ENCODE assay signal across 8 cellular contexts in the genomic region with DNA sequence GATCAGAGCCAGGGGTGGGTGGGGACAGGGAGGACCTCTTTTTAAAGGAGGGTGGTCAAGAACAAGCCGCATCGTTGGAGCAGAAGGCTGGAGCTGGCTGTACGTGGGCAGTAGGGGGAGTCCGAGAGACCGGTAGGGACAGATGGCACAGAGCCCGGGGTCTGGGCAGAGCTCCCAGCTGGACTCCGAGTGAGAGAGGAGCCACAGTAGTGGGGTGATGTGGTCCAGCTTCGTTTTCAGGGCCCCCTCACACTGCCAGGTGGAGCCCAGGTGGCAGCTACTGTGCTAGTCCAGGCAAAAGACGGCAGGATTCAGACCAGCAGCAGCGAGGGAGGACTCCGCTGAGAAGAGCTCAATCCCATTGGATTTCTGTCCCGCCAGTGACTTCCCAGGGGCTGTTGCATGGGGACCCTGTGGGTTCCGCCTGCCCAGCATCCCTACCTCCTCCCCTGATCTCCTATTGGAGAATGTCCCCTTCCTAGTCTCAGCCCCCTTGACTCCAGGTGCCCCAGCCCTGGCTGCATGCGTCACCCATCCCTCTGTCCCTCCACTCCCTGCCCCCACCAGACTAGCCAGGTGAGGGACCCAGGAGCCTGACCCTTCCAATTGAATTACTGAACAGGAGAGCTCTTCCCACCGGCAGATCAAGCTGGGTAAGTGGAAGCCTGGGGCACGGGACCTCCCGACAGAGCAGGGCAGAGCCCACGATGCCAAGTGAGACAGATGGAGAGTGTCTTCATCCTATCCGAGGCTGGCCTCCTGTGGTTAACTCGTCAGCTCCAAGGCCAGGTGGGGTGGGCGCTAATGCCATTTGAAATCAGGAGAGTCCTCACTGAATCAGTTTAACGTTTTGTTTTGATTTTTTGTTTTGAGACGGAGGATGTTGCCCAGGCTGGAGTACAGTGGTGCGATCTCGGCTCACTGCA. TPM values are rescaled to one million over a fixed set of nuclear protein-coding genes. Genes with fewer than 3 reads are reported as not detected.
DNase-seq lines count a peak whose midpoint lies in the region; ATAC-seq and TF ChIP-seq lines count a peak whose summit lies in the region.

No MANE protein-coding gene starts in this region.

- peak overlapping the region; percentile 94 for H3K27ac Mint-ChIP-seq in activated CD8-positive, alpha-beta memory T cell treated with anti-CD3 and anti-CD28 coated beads, Interleukin-2, amount 10 ng/mL, durations not matched to agents 7 days and 5 days

- no peaks in the 10 kb centered on the region for H3K9me3 ChIP-seq in lung (ENCODE audit: control insufficient read depth in 2 of 2, insufficient read depth in 1 of 2, low read length in 1 of 2)

- no peak overlapping the region for H3K4me3 ChIP-seq in cardiac fibroblast (replicated peaks in 1 of 2; ENCODE audit: low read depth in 2 of 2, low read length in 2 of 2)
- H3K4me3 ChIP-seq in lung: no peak overlapping the region

- H3K27me3 ChIP-seq in lung (ENCODE audit: control insufficient read depth, insufficient read depth): peaks cover 3% of the 10 kb centered on the region

- no peak for ATAC-seq in activated CD8-positive, alpha-beta memory T cell treated with anti-CD3 and anti-CD28 coated beads, Interleukin-2, amount 10 ng/mL, durations not matched to agents 7 days and 5 days
- no peak for ATAC-seq in lung (ENCODE audit: insufficient read depth, low FRiP score)
- no peak for ATAC-seq in HG02571 (IDR thresholded peaks at IDR 0.05; ENCODE audit: unreplicated experiment)
- ATAC-seq in HG03432 (IDR thresholded peaks at IDR 0.05; ENCODE audit: unreplicated experiment): no peak
- ATAC-seq in GM19463 (IDR thresholded peaks at IDR 0.05; ENCODE audit: unreplicated experiment): no peak

- CTCF ChIA-PET in activated CD8-positive, alpha-beta memory T cell treated with anti-CD3 and anti-CD28 coated beads, Interleukin-2, amount 10 ng/mL, durations not matched to agents 7 days and 5 days (lab: Charles Lee): interaction anchor here (0.5 to 10.2 kb wide), 11 partner anchors 11 to 167 kb away, joined by 3 to 190 read pairs (median 4); a partner anchor contains a TSS

- H3K36me3 Mint-ChIP-seq in activated CD8-positive, alpha-beta memory T cell treated with anti-CD3 and anti-CD28 coated beads, Interleukin-2, amount 10 ng/mL, durations not matched to agents 7 days and 5 days: peaks cover 31% of the 10 kb centered on the region

- peak; percentile 65 for TF ChIP-seq CTCF in cardiac fibroblast (IDR thresholded peaks at IDR 0.05; ENCODE audit: low read depth, low read length)
- TF ChIP-seq CTCF in lung (IDR thresholded peaks at IDR 0.05; ENCODE audit: control extremely low read depth, extremely low read depth): no peak

- H3K4me1 Mint-ChIP-seq in activated CD8-positive, alpha-beta memory T cell treated with anti-CD3 and anti-CD28 coated beads, Interleukin-2, amount 10 ng/mL, durations not matched to agents 7 days and 5 days: peaks cover 24% of the 10 kb centered on the region

- DNase-seq in activated CD8-positive, alpha-beta memory T cell treated with anti-CD3 and anti-CD28 coated beads, Interleukin-2, amount 10 ng/mL, durations not matched to agents 7 days and 5 days: no peak
- DNase-seq in activated CD8-positive, alpha-beta memory T cell treated with anti-CD3 and anti-CD28 coated beads, Interleukin-2, amount 50 U/mL, for 48 hours: no peak
- DNase-seq in NCI-H748 (lab: John Stamatoyannopoulos, UW; ENCODE audit: unreplicated experiment) (peak; percentile 57), cardiac fibroblast (ENCODE audit: low read depth in 2 of 2) (peak; percentile 59 to 77), lung (ENCODE audit: low spot score) (peak; percentile 75)

- no peaks in the 10 kb centered on the region for H3K9me3 Mint-ChIP-seq in activated CD8-positive, alpha-beta memory T cell treated with anti-CD3 and anti-CD28 coated beads, Interleukin-2, amount 10 ng/mL, durations not matched to agents 7 days and 5 days (ENCODE audit: low read depth)

- H3K4me1 ChIP-seq in lung (ENCODE audit: control insufficient read depth in 2 of 2, insufficient read depth in 2 of 2, low read length in 2 of 2): peaks cover 0 to 12% of the 10 kb centered on the region in 2 donors

- H3K27me3 Mint-ChIP-seq in activated CD8-positive, alpha-beta memory T cell treated with anti-CD3 and anti-CD28 coated beads, Interleukin-2, amount 10 ng/mL, durations not matched to agents 7 days and 5 days: no peaks in the 10 kb centered on the region

- H3K36me3 ChIP-seq in lung (ENCODE audit: control insufficient read depth in 2 of 2, insufficient read depth in 2 of 2, low read length in 2 of 2): peaks cover 0 to 9% of the 10 kb centered on the region in 2 donors

- 45 to 58% methylated on average over 21 to 25 of the region's 25 CpGs for WGBS in lung, 2 donors

- peak overlapping the region; percentile 85 for H3K4me3 Mint-ChIP-seq in activated CD8-positive, alpha-beta memory T cell treated with anti-CD3 and anti-CD28 coated beads, Interleukin-2, amount 10 ng/mL, durations not matched to agents 7 days and 5 days

- no peak overlapping the region for H3K27ac ChIP-seq in lung (ENCODE audit: low read depth in 1 of 2, low read length in 1 of 2)

RNA-seq across cellular contexts. Expression of a gene that starts 2.9 kb away (rescaled TPM):
- total RNA-seq in activated CD8-positive, alpha-beta memory T cell treated with anti-CD3 and anti-CD28 coated beads, Interleukin-2, amount 10 ng/mL, durations not matched to agents 7 days and 5 days: 100 to 1,000 TPM; 188 to 300 TPM
- 10 to 100 TPM; 34.2 to 85.4 TPM for total RNA-seq in lung
- 100 to 1,000 TPM in 1 of 2 donors, 10 to 100 TPM in 1; 75.3 to 114 TPM for polyA plus RNA-seq in lung

RNA-seq across cellular contexts. Expression of a gene that starts 11.6 kb away (rescaled TPM):
- 100 to 1,000 TPM in 1 of 2 experiments, 10 to 100 TPM in 1; 92.8 to 115 TPM for total RNA-seq in activated CD8-positive, alpha-beta memory T cell treated with anti-CD3 and anti-CD28 coated beads, Interleukin-2, amount 10 ng/mL, durations not matched to agents 7 days and 5 days
- total RNA-seq in lung: 10 to 100 TPM; 33.1 to 92.0 TPM
- 100 to 1,000 TPM; 117 to 146 TPM for polyA plus RNA-seq in lung

RNA-seq across cellular contexts. Expression of a gene that starts 18.7 kb away (rescaled TPM):
- total RNA-seq in activated CD8-positive, alpha-beta memory T cell treated with anti-CD3 and anti-CD28 coated beads, Interleukin-2, amount 10 ng/mL, durations not matched to agents 7 days and 5 days: not detected
- total RNA-seq in lung: 1 to 10 TPM in 1 of 2 donors, under 1 TPM in 1; 0.98 to 2.5 TPM
- under 1 TPM; 0.51 to 0.70 TPM for polyA plus RNA-seq in lung

RNA-seq across cellular contexts. Expression of a gene that starts 21.2 kb away (rescaled TPM):
- total RNA-seq in activated CD8-positive, alpha-beta memory T cell treated with anti-CD3 and anti-CD28 coated beads, Interleukin-2, amount 10 ng/mL, durations not matched to agents 7 days and 5 days: 1 to 10 TPM; 6.8 to 7.5 TPM
- 10 to 100 TPM; 16.6 to 53.5 TPM for total RNA-seq in lung
- 10 to 100 TPM; 70.4 to 90.8 TPM for polyA plus RNA-seq in lung

RNA-seq across cellular contexts. Expression of a gene that starts 37.2 kb away (rescaled TPM):
- 1 to 10 TPM; 3.6 to 4.9 TPM for total RNA-seq in activated CD8-positive, alpha-beta memory T cell treated with anti-CD3 and anti-CD28 coated beads, Interleukin-2, amount 10 ng/mL, durations not matched to agents 7 days and 5 days
- total RNA-seq in lung: under 1 TPM; 0.74 to 0.83 TPM
- under 1 TPM; 0.19 to 0.20 TPM for polyA plus RNA-seq in lung

Comparison
In these comparisons a context has a peak if more than half of its experiments do, and no peak if none do; other contexts are left out.
1. DNase-seq: peak in NCI-H748 (single experiment), cardiac fibroblast (2 of 2) and lung (single experiment); none in activated CD8-positive, alpha-beta memory T cell treated with anti-CD3 and anti-CD28 coated beads, Interleukin-2, amount 10 ng/mL, durations not matched to agents 7 days and 5 days (single experiment) and activated CD8-positive, alpha-beta memory T cell treated with anti-CD3 and anti-CD28 coated beads, Interleukin-2, amount 50 U/mL, for 48 hours (single experiment).